Comparison of ENCODE assay signal across 1 cellular context in the genomic region with DNA sequence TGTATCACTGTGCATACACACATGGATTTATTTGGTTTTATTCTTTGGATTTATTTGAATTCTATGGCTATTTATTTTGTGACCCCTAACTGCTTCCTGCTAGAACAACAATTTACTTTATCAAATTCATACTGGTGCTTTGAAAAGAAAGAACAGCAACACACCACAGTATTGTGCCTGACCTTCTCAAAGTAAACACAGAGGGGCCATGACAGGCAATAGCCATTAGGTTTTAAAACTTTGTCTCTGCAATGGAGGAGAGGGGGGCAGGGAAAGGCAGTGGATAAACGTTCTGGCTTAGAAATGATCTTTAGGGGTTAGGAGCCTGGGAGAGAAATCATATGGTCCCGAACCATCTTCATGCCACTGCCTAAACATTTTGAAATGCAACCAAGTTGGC.
TF ChIP-seq lines count a peak whose summit lies in the region.

No MANE protein-coding gene starts in this region.

TF ChIP-seq in HepG2, 621 proteins besides CTCF, POLR2A, EP300 and RAD21 (continued from another document and continues in another):
- TF ChIP-seq FOXA1 (IDR thresholded peaks at IDR 0.05): no peak
- peak; percentile 85 for TF ChIP-seq FOXA1 (CRISPR knock-in tag; IDR thresholded peaks at IDR 0.05)
- TF ChIP-seq ZNF367 (CRISPR knock-in tag; IDR thresholded peaks at IDR 0.05; ENCODE audit: borderline replicate concordance): no peak
- TF ChIP-seq SAP130 (CRISPR knock-in tag; IDR thresholded peaks at IDR 0.05; ENCODE audit: low read depth): peak; percentile 49
- TF ChIP-seq, protein P1, sequence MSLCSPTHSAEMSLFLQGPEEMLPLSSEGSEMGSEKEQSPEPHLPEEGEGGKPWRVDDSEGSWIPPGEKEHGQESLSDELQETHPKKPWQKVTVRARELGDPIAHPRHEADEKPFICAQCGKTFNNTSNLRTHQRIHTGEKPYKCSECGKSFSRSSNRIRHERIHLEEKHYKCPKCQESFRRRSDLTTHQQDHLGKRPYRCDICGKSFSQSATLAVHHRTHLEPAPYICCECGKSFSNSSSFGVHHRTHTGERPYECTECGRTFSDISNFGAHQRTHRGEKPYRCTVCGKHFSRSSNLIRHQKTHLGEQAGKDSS (CRISPR knock-in tag; IDR thresholded peaks at IDR 0.05; ENCODE audit: borderline replicate concordance, low read depth): no peak
- TF ChIP-seq, protein P2, sequence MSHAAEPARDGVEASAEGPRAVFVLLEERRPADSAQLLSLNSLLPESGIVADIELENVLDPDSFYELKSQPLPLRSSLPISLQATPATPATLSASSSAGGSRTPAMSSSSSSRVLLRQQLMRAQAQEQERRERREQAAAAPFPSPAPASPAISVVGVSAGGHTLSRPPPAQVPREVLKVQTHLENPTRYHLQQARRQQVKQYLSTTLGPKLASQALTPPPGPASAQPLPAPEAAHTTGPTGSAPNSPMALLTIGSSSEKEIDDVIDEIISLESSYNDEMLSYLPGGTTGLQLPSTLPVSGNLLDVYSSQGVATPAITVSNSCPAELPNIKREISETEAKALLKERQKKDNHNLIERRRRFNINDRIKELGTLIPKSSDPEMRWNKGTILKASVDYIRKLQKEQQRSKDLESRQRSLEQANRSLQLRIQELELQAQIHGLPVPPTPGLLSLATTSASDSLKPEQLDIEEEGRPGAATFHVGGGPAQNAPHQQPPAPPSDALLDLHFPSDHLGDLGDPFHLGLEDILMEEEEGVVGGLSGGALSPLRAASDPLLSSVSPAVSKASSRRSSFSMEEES (CRISPR knock-in tag; IDR thresholded peaks at IDR 0.05): peak; percentile 19; the same call in 1 of the 2 replicates
- TF ChIP-seq, protein P3, sequence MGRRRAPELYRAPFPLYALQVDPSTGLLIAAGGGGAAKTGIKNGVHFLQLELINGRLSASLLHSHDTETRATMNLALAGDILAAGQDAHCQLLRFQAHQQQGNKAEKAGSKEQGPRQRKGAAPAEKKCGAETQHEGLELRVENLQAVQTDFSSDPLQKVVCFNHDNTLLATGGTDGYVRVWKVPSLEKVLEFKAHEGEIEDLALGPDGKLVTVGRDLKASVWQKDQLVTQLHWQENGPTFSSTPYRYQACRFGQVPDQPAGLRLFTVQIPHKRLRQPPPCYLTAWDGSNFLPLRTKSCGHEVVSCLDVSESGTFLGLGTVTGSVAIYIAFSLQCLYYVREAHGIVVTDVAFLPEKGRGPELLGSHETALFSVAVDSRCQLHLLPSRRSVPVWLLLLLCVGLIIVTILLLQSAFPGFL (CRISPR knock-in tag; IDR thresholded peaks at IDR 0.05): no peak
- TF ChIP-seq, protein P4, sequence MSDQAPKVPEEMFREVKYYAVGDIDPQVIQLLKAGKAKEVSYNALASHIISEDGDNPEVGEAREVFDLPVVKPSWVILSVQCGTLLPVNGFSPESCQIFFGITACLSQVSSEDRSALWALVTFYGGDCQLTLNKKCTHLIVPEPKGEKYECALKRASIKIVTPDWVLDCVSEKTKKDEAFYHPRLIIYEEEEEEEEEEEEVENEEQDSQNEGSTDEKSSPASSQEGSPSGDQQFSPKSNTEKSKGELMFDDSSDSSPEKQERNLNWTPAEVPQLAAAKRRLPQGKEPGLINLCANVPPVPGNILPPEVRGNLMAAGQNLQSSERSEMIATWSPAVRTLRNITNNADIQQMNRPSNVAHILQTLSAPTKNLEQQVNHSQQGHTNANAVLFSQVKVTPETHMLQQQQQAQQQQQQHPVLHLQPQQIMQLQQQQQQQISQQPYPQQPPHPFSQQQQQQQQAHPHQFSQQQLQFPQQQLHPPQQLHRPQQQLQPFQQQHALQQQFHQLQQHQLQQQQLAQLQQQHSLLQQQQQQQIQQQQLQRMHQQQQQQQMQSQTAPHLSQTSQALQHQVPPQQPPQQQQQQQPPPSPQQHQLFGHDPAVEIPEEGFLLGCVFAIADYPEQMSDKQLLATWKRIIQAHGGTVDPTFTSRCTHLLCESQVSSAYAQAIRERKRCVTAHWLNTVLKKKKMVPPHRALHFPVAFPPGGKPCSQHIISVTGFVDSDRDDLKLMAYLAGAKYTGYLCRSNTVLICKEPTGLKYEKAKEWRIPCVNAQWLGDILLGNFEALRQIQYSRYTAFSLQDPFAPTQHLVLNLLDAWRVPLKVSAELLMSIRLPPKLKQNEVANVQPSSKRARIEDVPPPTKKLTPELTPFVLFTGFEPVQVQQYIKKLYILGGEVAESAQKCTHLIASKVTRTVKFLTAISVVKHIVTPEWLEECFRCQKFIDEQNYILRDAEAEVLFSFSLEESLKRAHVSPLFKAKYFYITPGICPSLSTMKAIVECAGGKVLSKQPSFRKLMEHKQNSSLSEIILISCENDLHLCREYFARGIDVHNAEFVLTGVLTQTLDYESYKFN (CRISPR knock-in tag; conservative IDR thresholded peaks at IDR 0.05): peak; percentile 55
- TF ChIP-seq, protein P5, sequence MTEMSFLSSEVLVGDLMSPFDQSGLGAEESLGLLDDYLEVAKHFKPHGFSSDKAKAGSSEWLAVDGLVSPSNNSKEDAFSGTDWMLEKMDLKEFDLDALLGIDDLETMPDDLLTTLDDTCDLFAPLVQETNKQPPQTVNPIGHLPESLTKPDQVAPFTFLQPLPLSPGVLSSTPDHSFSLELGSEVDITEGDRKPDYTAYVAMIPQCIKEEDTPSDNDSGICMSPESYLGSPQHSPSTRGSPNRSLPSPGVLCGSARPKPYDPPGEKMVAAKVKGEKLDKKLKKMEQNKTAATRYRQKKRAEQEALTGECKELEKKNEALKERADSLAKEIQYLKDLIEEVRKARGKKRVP (CRISPR knock-in tag; IDR thresholded peaks at IDR 0.05): no peak
- TF ChIP-seq ZNF616 (CRISPR knock-in tag; IDR thresholded peaks at IDR 0.05; ENCODE audit: low read depth): no peak
- no peak for TF ChIP-seq MYC (CRISPR knock-in tag; IDR thresholded peaks at IDR 0.05; ENCODE audit: borderline replicate concordance)
- no peak for TF ChIP-seq ZNF749 (CRISPR knock-in tag; IDR thresholded peaks at IDR 0.05; ENCODE audit: borderline replicate concordance)
- TF ChIP-seq FOXA3 (CRISPR knock-in tag; IDR thresholded peaks at IDR 0.05): peak; percentile 78
- TF ChIP-seq, protein P6, sequence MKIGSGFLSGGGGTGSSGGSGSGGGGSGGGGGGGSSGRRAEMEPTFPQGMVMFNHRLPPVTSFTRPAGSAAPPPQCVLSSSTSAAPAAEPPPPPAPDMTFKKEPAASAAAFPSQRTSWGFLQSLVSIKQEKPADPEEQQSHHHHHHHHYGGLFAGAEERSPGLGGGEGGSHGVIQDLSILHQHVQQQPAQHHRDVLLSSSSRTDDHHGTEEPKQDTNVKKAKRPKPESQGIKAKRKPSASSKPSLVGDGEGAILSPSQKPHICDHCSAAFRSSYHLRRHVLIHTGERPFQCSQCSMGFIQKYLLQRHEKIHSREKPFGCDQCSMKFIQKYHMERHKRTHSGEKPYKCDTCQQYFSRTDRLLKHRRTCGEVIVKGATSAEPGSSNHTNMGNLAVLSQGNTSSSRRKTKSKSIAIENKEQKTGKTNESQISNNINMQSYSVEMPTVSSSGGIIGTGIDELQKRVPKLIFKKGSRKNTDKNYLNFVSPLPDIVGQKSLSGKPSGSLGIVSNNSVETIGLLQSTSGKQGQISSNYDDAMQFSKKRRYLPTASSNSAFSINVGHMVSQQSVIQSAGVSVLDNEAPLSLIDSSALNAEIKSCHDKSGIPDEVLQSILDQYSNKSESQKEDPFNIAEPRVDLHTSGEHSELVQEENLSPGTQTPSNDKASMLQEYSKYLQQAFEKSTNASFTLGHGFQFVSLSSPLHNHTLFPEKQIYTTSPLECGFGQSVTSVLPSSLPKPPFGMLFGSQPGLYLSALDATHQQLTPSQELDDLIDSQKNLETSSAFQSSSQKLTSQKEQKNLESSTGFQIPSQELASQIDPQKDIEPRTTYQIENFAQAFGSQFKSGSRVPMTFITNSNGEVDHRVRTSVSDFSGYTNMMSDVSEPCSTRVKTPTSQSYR (CRISPR knock-in tag; IDR thresholded peaks at IDR 0.05; ENCODE audit: borderline replicate concordance): peak; percentile 83; the same call in 1 of the 2 replicates
- no peak for TF ChIP-seq PHF8 (CRISPR knock-in tag; IDR thresholded peaks at IDR 0.05)
- TF ChIP-seq, protein P7, sequence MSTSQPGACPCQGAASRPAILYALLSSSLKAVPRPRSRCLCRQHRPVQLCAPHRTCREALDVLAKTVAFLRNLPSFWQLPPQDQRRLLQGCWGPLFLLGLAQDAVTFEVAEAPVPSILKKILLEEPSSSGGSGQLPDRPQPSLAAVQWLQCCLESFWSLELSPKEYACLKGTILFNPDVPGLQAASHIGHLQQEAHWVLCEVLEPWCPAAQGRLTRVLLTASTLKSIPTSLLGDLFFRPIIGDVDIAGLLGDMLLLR (CRISPR knock-in tag; IDR thresholded peaks at IDR 0.05): no peak
- no peak for TF ChIP-seq MIER3 (CRISPR knock-in tag; IDR thresholded peaks at IDR 0.05; ENCODE audit: borderline replicate concordance)
- no peak for TF ChIP-seq TOPORS (CRISPR knock-in tag; IDR thresholded peaks at IDR 0.05)
- TF ChIP-seq SALL1 (CRISPR knock-in tag; IDR thresholded peaks at IDR 0.05): peak; percentile 14; the same call in 1 of the 2 replicates
- TF ChIP-seq, protein P8, sequence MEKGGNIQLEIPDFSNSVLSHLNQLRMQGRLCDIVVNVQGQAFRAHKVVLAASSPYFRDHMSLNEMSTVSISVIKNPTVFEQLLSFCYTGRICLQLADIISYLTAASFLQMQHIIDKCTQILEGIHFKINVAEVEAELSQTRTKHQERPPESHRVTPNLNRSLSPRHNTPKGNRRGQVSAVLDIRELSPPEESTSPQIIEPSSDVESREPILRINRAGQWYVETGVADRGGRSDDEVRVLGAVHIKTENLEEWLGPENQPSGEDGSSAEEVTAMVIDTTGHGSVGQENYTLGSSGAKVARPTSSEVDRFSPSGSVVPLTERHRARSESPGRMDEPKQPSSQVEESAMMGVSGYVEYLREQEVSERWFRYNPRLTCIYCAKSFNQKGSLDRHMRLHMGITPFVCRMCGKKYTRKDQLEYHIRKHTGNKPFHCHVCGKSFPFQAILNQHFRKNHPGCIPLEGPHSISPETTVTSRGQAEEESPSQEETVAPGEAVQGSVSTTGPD (CRISPR knock-in tag; IDR thresholded peaks at IDR 0.05): no peak
- no peak for TF ChIP-seq ZNF282 (IDR thresholded peaks at IDR 0.05; ENCODE audit: partially characterized antibody)
- no peak for TF ChIP-seq ZNF432 (CRISPR knock-in tag; IDR thresholded peaks at IDR 0.05; ENCODE audit: borderline replicate concordance)
- TF ChIP-seq ZFYVE20 (CRISPR knock-in tag; IDR thresholded peaks at IDR 0.05; ENCODE audit: borderline replicate concordance, low read depth): no peak
- TF ChIP-seq, protein P9, sequence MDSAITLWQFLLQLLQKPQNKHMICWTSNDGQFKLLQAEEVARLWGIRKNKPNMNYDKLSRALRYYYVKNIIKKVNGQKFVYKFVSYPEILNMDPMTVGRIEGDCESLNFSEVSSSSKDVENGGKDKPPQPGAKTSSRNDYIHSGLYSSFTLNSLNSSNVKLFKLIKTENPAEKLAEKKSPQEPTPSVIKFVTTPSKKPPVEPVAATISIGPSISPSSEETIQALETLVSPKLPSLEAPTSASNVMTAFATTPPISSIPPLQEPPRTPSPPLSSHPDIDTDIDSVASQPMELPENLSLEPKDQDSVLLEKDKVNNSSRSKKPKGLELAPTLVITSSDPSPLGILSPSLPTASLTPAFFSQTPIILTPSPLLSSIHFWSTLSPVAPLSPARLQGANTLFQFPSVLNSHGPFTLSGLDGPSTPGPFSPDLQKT (CRISPR knock-in tag; IDR thresholded peaks at IDR 0.05; ENCODE audit: borderline replicate concordance): no peak
- no peak for TF ChIP-seq ZNF850 (CRISPR knock-in tag; conservative IDR thresholded peaks at IDR 0.05)
- TF ChIP-seq, protein P10, sequence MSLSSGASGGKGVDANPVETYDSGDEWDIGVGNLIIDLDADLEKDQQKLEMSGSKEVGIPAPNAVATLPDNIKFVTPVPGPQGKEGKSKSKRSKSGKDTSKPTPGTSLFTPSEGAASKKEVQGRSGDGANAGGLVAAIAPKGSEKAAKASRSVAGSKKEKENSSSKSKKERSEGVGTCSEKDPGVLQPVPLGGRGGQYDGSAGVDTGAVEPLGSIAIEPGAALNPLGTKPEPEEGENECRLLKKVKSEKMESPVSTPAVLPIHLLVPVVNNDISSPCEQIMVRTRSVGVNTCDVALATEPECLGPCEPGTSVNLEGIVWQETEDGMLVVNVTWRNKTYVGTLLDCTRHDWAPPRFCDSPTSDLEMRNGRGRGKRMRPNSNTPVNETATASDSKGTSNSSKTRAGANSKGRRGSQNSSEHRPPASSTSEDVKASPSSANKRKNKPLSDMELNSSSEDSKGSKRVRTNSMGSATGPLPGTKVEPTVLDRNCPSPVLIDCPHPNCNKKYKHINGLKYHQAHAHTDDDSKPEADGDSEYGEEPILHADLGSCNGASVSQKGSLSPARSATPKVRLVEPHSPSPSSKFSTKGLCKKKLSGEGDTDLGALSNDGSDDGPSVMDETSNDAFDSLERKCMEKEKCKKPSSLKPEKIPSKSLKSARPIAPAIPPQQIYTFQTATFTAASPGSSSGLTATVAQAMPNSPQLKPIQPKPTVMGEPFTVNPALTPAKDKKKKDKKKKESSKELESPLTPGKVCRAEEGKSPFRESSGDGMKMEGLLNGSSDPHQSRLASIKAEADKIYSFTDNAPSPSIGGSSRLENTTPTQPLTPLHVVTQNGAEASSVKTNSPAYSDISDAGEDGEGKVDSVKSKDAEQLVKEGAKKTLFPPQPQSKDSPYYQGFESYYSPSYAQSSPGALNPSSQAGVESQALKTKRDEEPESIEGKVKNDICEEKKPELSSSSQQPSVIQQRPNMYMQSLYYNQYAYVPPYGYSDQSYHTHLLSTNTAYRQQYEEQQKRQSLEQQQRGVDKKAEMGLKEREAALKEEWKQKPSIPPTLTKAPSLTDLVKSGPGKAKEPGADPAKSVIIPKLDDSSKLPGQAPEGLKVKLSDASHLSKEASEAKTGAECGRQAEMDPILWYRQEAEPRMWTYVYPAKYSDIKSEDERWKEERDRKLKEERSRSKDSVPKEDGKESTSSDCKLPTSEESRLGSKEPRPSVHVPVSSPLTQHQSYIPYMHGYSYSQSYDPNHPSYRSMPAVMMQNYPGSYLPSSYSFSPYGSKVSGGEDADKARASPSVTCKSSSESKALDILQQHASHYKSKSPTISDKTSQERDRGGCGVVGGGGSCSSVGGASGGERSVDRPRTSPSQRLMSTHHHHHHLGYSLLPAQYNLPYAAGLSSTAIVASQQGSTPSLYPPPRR (CRISPR knock-in tag; IDR thresholded peaks at IDR 0.05; ENCODE audit: borderline replicate concordance): 0 out of 2 replicates have a peak, but pooled peaks have one; percentile 31
- no peak for TF ChIP-seq ZNF335 (CRISPR knock-in tag; IDR thresholded peaks at IDR 0.05)
- TF ChIP-seq GFI1 (CRISPR knock-in tag; IDR thresholded peaks at IDR 0.05; ENCODE audit: borderline replicate concordance): no peak
- TF ChIP-seq, protein P11, sequence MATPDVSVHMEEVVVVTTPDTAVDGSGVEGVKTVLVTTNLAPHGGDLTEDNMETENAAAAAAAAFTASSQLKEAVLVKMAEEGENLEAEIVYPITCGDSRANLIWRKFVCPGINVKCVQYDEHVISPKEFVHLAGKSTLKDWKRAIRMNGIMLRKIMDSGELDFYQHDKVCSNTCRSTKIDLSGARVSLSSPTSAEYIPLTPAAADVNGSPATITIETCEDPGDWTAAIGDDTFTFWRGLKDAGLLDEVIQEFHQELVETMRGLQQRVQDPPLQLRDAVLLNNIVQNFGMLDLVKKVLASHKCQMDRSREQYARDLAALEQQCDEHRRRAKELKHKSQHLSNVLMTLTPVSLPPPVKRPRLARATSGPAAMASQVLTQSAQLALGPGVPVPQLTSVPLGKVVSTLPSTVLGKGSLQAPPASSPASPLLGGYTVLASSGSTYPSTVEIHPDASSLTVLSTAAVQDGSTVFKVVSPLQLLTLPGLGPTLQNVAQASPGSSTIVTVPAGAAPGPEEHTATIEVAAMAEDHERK (CRISPR knock-in tag; IDR thresholded peaks at IDR 0.05; ENCODE audit: low read depth): no peak
- peak; percentile 34; the same call in 1 of the 2 replicates for TF ChIP-seq PITX1 (CRISPR knock-in tag; IDR thresholded peaks at IDR 0.05)
- no peak for TF ChIP-seq BHLHE40 (IDR thresholded peaks at IDR 0.05; ENCODE audit: low read length)
